25 cellular contexts compared by ENCODE assay signal in the genomic region with DNA sequence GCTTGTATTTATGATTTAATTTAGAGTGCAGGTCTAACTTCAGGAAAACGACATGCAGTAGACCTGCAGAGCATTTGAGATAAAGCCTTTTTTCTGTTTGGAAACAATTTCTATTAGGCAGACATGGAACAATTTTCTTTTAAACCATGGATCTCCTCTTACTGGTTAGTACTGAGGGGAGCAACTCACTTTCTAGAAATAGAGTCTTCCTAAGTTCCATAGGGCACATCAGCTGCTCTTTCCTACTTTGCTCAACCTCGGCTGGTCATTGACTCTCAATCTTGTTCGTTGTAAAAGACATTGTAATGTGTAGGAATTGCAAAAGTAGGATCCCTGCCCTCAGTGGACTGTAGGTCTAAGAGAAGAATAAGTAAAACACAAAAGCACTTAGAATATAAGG. TPM values are rescaled to one million over a fixed set of nuclear protein-coding genes. Genes with fewer than 3 reads are reported as not detected.
"Had no signal": no experiment of that assay in that cellular context is flagged by ENCODE, and none has a peak within 500 bp of the region (broad histone marks: within the 10 kb centered on the region; RNA-seq: fewer than 3 reads in every experiment).

No MANE protein-coding gene starts in this region.

- H3K36me3 ChIP-seq: neural progenitor cell, ovary, prostate gland, right lobe of liver, sigmoid colon, stomach, thoracic aorta, thyroid gland, tibial nerve, upper lobe of right lung, uterus had no signal

- H3K36me3 Mint-ChIP-seq: natural killer cell; stimulated activated effector memory CD8-positive, alpha-beta T cell treated with anti-CD3 and anti-CD28 coated beads, Interleukin-12 subunit alpha, Interleukin-12 subunit beta, amount 100 ng/mL, for 72 hours; stimulated activated naive B cell treated with anti-CD40 and anti-IgM and Interleukin-4, amounts not matched to agents 10 μg/mL and 1 μg/mL and 100 μg/mL, for 72 hours had no signal

- H3K27ac Mint-ChIP-seq: naive thymus-derived CD4-positive, alpha-beta T cell; natural killer cell; nephron; neural progenitor cell; stimulated activated effector memory CD8-positive, alpha-beta T cell treated with anti-CD3 and anti-CD28 coated beads, Interleukin-12 subunit alpha, Interleukin-12 subunit beta, amount 100 ng/mL, for 72 hours; stimulated activated naive B cell treated with anti-CD40 and anti-IgM and Interleukin-4, amounts not matched to agents 10 μg/mL and 1 μg/mL and 100 μg/mL, for 72 hours; stimulated activated naive CD8-positive, alpha-beta T cell treated with anti-CD3 and anti-CD28 coated beads, Interleukin-15, Interleukin-2, amounts not matched to agents 100 ng/mL and 50 ng/mL, for 24 hours had no signal

- H3K4me3 Mint-ChIP-seq: naive thymus-derived CD4-positive, alpha-beta T cell; natural killer cell; nephron; neural progenitor cell; stimulated activated effector memory CD8-positive, alpha-beta T cell treated with anti-CD3 and anti-CD28 coated beads, Interleukin-12 subunit alpha, Interleukin-12 subunit beta, amount 100 ng/mL, for 72 hours; stimulated activated naive B cell treated with anti-CD40 and anti-IgM and Interleukin-4, amounts not matched to agents 10 μg/mL and 1 μg/mL and 100 μg/mL, for 72 hours; stimulated activated naive CD8-positive, alpha-beta T cell treated with anti-CD3 and anti-CD28 coated beads, Interleukin-15, Interleukin-2, amounts not matched to agents 100 ng/mL and 50 ng/mL, for 24 hours had no signal

- H3K27me3 ChIP-seq: neural progenitor cell, ovary, right lobe of liver, sigmoid colon, stomach, thyroid gland, tibial nerve, upper lobe of right lung, uterus had no signal

- H3K9me3 Mint-ChIP-seq: natural killer cell, nephron, neural progenitor cell had no signal

- H3K4me1 ChIP-seq: prostate gland, sigmoid colon, stomach, uterus had no signal

- H3K27me3 Mint-ChIP-seq: naive thymus-derived CD4-positive, alpha-beta T cell; stimulated activated naive B cell treated with anti-CD40 and anti-IgM and Interleukin-4, amounts not matched to agents 10 μg/mL and 1 μg/mL and 100 μg/mL, for 72 hours; stimulated activated naive CD8-positive, alpha-beta T cell treated with anti-CD3 and anti-CD28 coated beads, Interleukin-15, Interleukin-2, amounts not matched to agents 100 ng/mL and 50 ng/mL, for 24 hours had no signal

- DNase-seq: naive thymus-derived CD4-positive, alpha-beta T cell; natural killer cell; occipital lobe; ovary; right cardiac atrium; right lobe of liver; sigmoid colon; small intestine; stimulated activated CD4-positive, alpha-beta T cell treated with anti-CD3 and anti-CD28 coated beads, Interleukin-15, amount 100 ng/mL, for 24 hours; stimulated activated CD4-positive, alpha-beta T cell treated with anti-CD3 and anti-CD28 coated beads, Interleukin-2, amount 100 ng/mL, for 24 hours; stimulated activated CD4-positive, alpha-beta T cell treated with anti-CD3 and anti-CD28 coated beads, Interleukin-2, amount 100 ng/mL, for 48 hours; stimulated activated CD4-positive, alpha-beta T cell treated with anti-CD3 and anti-CD28 coated beads, Interleukin-4, amount 100 ng/mL, for 24 hours; stimulated activated naive B cell treated with anti-CD40 and anti-IgM and Interleukin-4, amounts not matched to agents 10 μg/mL and 1 μg/mL and 100 μg/mL, for 72 hours; stimulated activated naive CD4-positive, alpha-beta T cell treated with Interleukin-2 at 50 U/mL for 16 hours; stomach; thyroid gland; upper lobe of right lung; uterus had no signal

- ATAC-seq: naive thymus-derived CD4-positive, alpha-beta T cell; natural killer cell; right cardiac atrium; right lobe of liver; stimulated activated effector memory CD8-positive, alpha-beta T cell treated with anti-CD3 and anti-CD28 coated beads, Interleukin-12 subunit alpha, Interleukin-12 subunit beta, amount 100 ng/mL, for 72 hours; stimulated activated naive B cell treated with anti-CD40 and anti-IgM and Interleukin-4, amounts not matched to agents 10 μg/mL and 1 μg/mL and 100 μg/mL, for 72 hours; upper lobe of right lung had no signal

- H3K27ac ChIP-seq: neural progenitor cell, ovary, prostate gland, sigmoid colon, stomach, thoracic aorta, thyroid gland, tibial nerve, upper lobe of right lung, uterus had no signal

- H3K4me3 ChIP-seq: neural progenitor cell, ovary, prostate gland, right lobe of liver, sigmoid colon, stomach, thoracic aorta, thyroid gland, tibial nerve, upper lobe of right lung, uterus had no signal

- H3K9me3 ChIP-seq: ovary, prostate gland, right lobe of liver, sigmoid colon, stomach, thoracic aorta, thyroid gland, tibial nerve, upper lobe of right lung, uterus had no signal

- H3K4me1 Mint-ChIP-seq: naive thymus-derived CD4-positive, alpha-beta T cell; nephron; stimulated activated effector memory CD8-positive, alpha-beta T cell treated with anti-CD3 and anti-CD28 coated beads, Interleukin-12 subunit alpha, Interleukin-12 subunit beta, amount 100 ng/mL, for 72 hours; stimulated activated naive B cell treated with anti-CD40 and anti-IgM and Interleukin-4, amounts not matched to agents 10 μg/mL and 1 μg/mL and 100 μg/mL, for 72 hours had no signal

RNA-seq across cellular contexts. Expression of a gene that starts 58.0 kb away (rescaled TPM):
- polyA plus RNA-seq: naive thymus-derived CD4-positive, alpha-beta T cell had no signal
